Comparison of ENCODE assay signal across 24 cellular contexts in the genomic region with DNA sequence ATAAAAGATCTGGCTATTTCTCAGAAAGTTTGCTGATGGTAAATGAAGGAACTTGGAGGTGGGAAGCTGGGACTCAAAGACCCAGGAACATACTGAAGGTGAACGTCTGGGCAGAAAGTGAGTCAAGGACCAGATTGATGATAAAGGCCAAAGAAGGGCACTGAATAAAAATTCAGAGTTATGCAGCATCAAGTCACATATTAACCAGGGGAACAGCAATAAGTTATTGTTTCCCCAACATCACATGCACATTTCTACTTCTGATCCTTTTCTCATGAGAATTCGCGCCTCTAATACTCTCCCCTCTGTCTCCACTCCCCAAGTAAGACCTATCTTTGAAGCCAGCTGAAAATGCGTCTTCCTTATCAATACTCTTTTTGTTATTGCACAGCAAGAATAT.
"Had no signal": no experiment of that assay in that cellular context is flagged by ENCODE, and none has a peak within 500 bp of the region (broad histone marks: within the 10 kb centered on the region; RNA-seq: fewer than 3 reads in every experiment).

No MANE protein-coding gene starts in this region.

- H3K9me3 Mint-ChIP-seq: mesothelial cell of epicardium had no signal

- H3K4me1 Mint-ChIP-seq: immature natural killer cell; naive B cell; naive thymus-derived CD8-positive, alpha-beta T cell had no signal

- H3K36me3 Mint-ChIP-seq: immature natural killer cell; mesothelial cell of epicardium; naive B cell; naive thymus-derived CD8-positive, alpha-beta T cell had no signal

- DNase-seq: dermis blood vessel endothelial cell; dorsolateral prefrontal cortex; effector CD4-positive, alpha-beta T cell; effector memory CD4-positive, alpha-beta T cell; erythroblast; esophagus squamous epithelium; foreskin fibroblast; foreskin melanocyte; gastrocnemius medialis; glutamatergic neuron; head of caudate nucleus; heart right ventricle; hypothalamus; immature natural killer cell; left cardiac atrium; left lung; left ventricle myocardium superior; lower lobe of right lung; mesenchymal stem cell; mucosa of descending colon; naive B cell; naive thymus-derived CD8-positive, alpha-beta T cell had no signal

- H3K27me3 Mint-ChIP-seq: naive B cell had no signal

- H3K27ac Mint-ChIP-seq: immature natural killer cell; mesothelial cell of epicardium; naive B cell; naive thymus-derived CD8-positive, alpha-beta T cell had no signal

- H3K4me3 Mint-ChIP-seq: immature natural killer cell; mesothelial cell of epicardium; naive B cell; naive thymus-derived CD8-positive, alpha-beta T cell had no signal

- ATAC-seq: esophagus mucosa; gastrocnemius medialis; heart right ventricle; left cardiac atrium; left lung; left ventricle myocardium superior; lower lobe of right lung; mucosa of descending colon; naive thymus-derived CD8-positive, alpha-beta T cell had no signal
